ENCODE assay signal across 9 cellular contexts in the genomic region with DNA sequence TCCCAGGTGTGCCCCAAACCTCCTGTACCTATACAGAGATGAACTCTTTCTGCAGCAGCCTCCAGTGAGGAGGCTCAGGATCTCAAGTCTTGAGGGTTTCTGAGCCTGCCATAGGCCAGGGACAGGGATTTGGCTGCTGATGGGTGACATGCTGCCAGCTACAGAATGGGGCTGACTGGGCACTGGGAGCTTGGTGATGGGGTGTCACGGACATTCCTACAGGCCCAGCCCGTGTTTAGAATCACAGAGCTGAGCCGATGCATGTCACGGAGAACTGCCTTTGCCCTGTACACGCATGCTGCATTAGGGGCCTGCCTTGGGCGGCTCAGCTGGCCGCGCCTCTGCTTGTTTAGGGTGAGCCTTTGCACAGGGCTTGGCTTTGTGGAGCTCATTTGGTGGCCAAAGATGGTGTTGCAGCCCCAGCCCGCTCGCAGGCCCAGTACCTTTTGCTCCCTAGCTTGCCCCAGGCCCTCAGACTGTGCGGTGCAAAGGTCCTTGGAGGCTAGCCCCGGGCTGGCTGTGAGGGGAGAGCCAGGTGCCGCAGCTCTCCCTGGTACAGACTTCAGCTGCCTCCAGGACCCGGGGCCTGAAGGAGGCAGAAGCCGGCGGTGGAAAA.
DNase-seq lines count a peak whose midpoint lies in the region; ATAC-seq, FAIRE-seq and TF ChIP-seq lines count a peak whose summit lies in the region.
"Had no signal": no experiment of that assay in that cellular context is flagged by ENCODE, and none has a peak within 500 bp of the region (broad histone marks: within the 10 kb centered on the region; RNA-seq: fewer than 3 reads in every experiment).

No MANE protein-coding gene starts in this region.

- H3K4me1 ChIP-seq in HUES64 (ENCODE audit: insufficient read depth, low read length) (peaks cover 29% of the 10 kb centered on the region), K562 (replicated peaks in 1 of 2; ENCODE audit: control insufficient read depth in 2 of 2, insufficient read depth in 2 of 2, low read length in 2 of 2) (no peaks in the 10 kb centered on the region), kidney (ENCODE audit: control insufficient read depth in 1 of 2, insufficient read depth in 1 of 2, low read depth in 1 of 2, low read length in 2 of 2) (peaks cover 3 to 17% of the 10 kb centered on the region in 2 donors), stomach smooth muscle (ENCODE audit: control insufficient read depth, insufficient read depth, low read length) (peaks cover 60% of the 10 kb centered on the region)

- ATAC-seq in K562 (peak; percentile 42; the same call in 1 of the 3 replicates), HG03108 (IDR thresholded peaks at IDR 0.05; ENCODE audit: unreplicated experiment) (no peak)

- 35% methylated on average over 16 of the region's 16 CpGs for WGBS in HUES64
- 0% methylated on average over 8 of the region's 16 CpGs for WGBS in K562 (ENCODE audit: insufficient coverage, low coverage, missing lambda C conversion rate)

- H3K27ac ChIP-seq in HUES64 (ENCODE audit: low read depth, low read length) = peak overlapping the region; percentile 89
- no peak overlapping the region for H3K27ac ChIP-seq in K562 (ENCODE audit: extremely low read depth, low read depth, low read length)
- no peak overlapping the region for H3K27ac ChIP-seq in kidney (ENCODE audit: low read depth in 2 of 2, low read length in 2 of 2)
- peak overlapping the region; percentile 11 for H3K27ac ChIP-seq in stomach smooth muscle (ENCODE audit: low read length)

- H3K4me3 ChIP-seq in HUES64 (ENCODE audit: low read length) = peak overlapping the region; percentile 82
- no peak overlapping the region for H3K4me3 ChIP-seq in K562
- H3K4me3 ChIP-seq in kidney (ENCODE audit: low read length in 2 of 2) = no peak overlapping the region
- peak overlapping the region; percentile 46 to 67 for H3K4me3 ChIP-seq in stomach smooth muscle (ENCODE audit: low read length in 2 of 2)

- TF ChIP-seq CTCF in K562 (IDR thresholded peaks at IDR 0.05 in 2 of 3, conservative IDR thresholded peaks at IDR 0.05 in 1 of 3; ENCODE audit: insufficient read depth in 2 of 3, low read depth in 1 of 3, low read length in 3 of 3) (no peak), kidney (IDR thresholded peaks at IDR 0.05; ENCODE audit: borderline replicate concordance, extremely low read depth, insufficient read depth) (no peak)

- TF ChIP-seq POLR2A in K562 (conservative IDR thresholded peaks at IDR 0.05) = no peak

- no peaks in the 10 kb centered on the region; the same call in 1 of the 2 replicates for H4K20me1 ChIP-seq in K562 (replicated peaks; ENCODE audit: control insufficient read depth, insufficient read depth, low read length)

- POLR2A ChIA-PET in K562 (lab: Yijun Ruan, JAX) = no interaction called here

- H3K4me2 ChIP-seq in K562 (ENCODE audit: insufficient read depth, low read length) = no peak overlapping the region

- no peaks in the 10 kb centered on the region for H3K36me3 ChIP-seq in HUES64 (ENCODE audit: insufficient read depth, low read length)
- no peaks in the 10 kb centered on the region for H3K36me3 ChIP-seq in K562 (ENCODE audit: control insufficient read depth, insufficient read depth, low read length)
- H3K36me3 ChIP-seq in kidney (ENCODE audit: control insufficient read depth in 1 of 2, insufficient read depth in 2 of 2, low read length in 2 of 2) = no peaks in the 10 kb centered on the region
- peaks cover 0 to 4% of the 10 kb centered on the region in 2 donors for H3K36me3 ChIP-seq in stomach smooth muscle (ENCODE audit: control insufficient read depth in 2 of 2, insufficient read depth in 2 of 2, low read length in 2 of 2)

- H3K9me3 ChIP-seq in HUES64 (ENCODE audit: insufficient read depth, low read depth, low read length) = no peaks in the 10 kb centered on the region
- no peaks in the 10 kb centered on the region for H3K9me3 ChIP-seq in K562 (replicated peaks; ENCODE audit: control insufficient read depth, insufficient read depth, low read depth, low read length)
- H3K9me3 ChIP-seq in kidney (ENCODE audit: control insufficient read depth in 1 of 2, low read length in 2 of 2) = no peaks in the 10 kb centered on the region
- H3K9me3 ChIP-seq in stomach smooth muscle (ENCODE audit: control insufficient read depth in 2 of 2, low read length in 2 of 2) = no peaks in the 10 kb centered on the region

- intact Hi-C loops in K562 (cut with micrococcal nuclease) (no loop called here), kidney (cut with DNase I) (no loop called here)

- no TSS peak for BruUV-seq in K562 (replicated peaks; lab: Mats Ljungman, UMichigan)

- H3K9me1 ChIP-seq in K562 (ENCODE audit: control insufficient read depth, insufficient read depth, low read length) = no peaks in the 10 kb centered on the region

- FAIRE-seq in K562 (lab: Jason Lieb, UNC) = no peak
- no peak for FAIRE-seq in kidney (lab: Jason Lieb, UNC)

- H3K27me3 ChIP-seq in HUES64 (ENCODE audit: insufficient read depth, low read length) (peaks cover 13% of the 10 kb centered on the region), K562 (ENCODE audit: control insufficient read depth in 2 of 2, insufficient read depth in 2 of 2, low read length in 2 of 2) (peaks cover 2 to 43% of the 10 kb centered on the region in 2 experiments), stomach smooth muscle (ENCODE audit: control insufficient read depth in 1 of 2, insufficient read depth in 2 of 2, low read length in 2 of 2) (no peaks in the 10 kb centered on the region)

- TF ChIP-seq RAD21 in K562 (CRISPR knock-in tag; conservative IDR thresholded peaks at IDR 0.05 in 1 of 2, IDR thresholded peaks at IDR 0.05 in 1 of 2) = no peak

- H3K9ac ChIP-seq in HUES64 (ENCODE audit: low read depth, low read length) (peak overlapping the region; percentile 87), K562 (ENCODE audit: insufficient read depth in 1 of 2, low read depth in 2 of 2, low read length in 2 of 2) (no peak overlapping the region), kidney (ENCODE audit: low read length in 2 of 2) (no peak overlapping the region), stomach smooth muscle (ENCODE audit: low read length in 2 of 2) (peak overlapping the region; percentile 20 to 21)

- DNase-seq in K562 (ENCODE audit: extremely low read depth in 1 of 4, low spot score in 3 of 4) (no peak), kidney (peak; percentile 68), activated T-cell treated with anti-CD3 and anti-CD28 coated beads for 4 hours (no peak), occipital lobe (lab: John Stamatoyannopoulos, UW) (no peak)
- DNase-seq: activated gamma-delta T cell, T-cell had no signal

- in situ Hi-C loops in K562 (cut with MboI) = no loop called here

- no peak overlapping the region for H2AFZ ChIP-seq in K562 (ENCODE audit: low read depth, low read length)

- no peak for TF ChIP-seq EP300 in K562 (IDR thresholded peaks at IDR 0.05; ENCODE audit: low read length)

- no peaks in the 10 kb centered on the region for H3K79me2 ChIP-seq in K562 (ENCODE audit: control insufficient read depth, insufficient read depth, low read length)

- CTCF ChIA-PET in K562 (lab: Yijun Ruan, JAX; ENCODE audit: low intra/inter-chr PET ratio) = no interaction called here

TF ChIP-seq in K562, 482 proteins besides CTCF, POLR2A, EP300 and RAD21:
- TF ChIP-seq MEF2A (IDR thresholded peaks at IDR 0.05; ENCODE audit: control insufficient read depth, low read depth, low read length) (no peak), CCAR2 (IDR thresholded peaks at IDR 0.05; ENCODE audit: low read depth, low read length) (no peak), KLF6 (CRISPR knock-in tag; IDR thresholded peaks at IDR 0.05; ENCODE audit: borderline replicate concordance) (no peak), ZBTB49 (CRISPR knock-in tag; IDR thresholded peaks at IDR 0.05; ENCODE audit: borderline replicate concordance) (no peak), ZFP30 (CRISPR knock-in tag; IDR thresholded peaks at IDR 0.05; ENCODE audit: borderline replicate concordance) (no peak), CXXC5 (CRISPR knock-in tag; IDR thresholded peaks at IDR 0.05) (no peak), HDAC2 (IDR thresholded peaks at IDR 0.05) (no peak), FOXA1 (IDR thresholded peaks at IDR 0.05; ENCODE audit: borderline replicate concordance) (no peak), RBM25 (IDR thresholded peaks at IDR 0.05; ENCODE audit: low read depth, low read length, severe bottlenecking) (no peak)
TF ChIP-seq in K562: peak in this region for 0.

Comparison
In these comparisons a context has a peak if more than half of its experiments do, and no peak if none do; other contexts are left out.
1. H3K27ac ChIP-seq: peak in HUES64 (single experiment) and stomach smooth muscle (single experiment); none in K562 (single experiment) and kidney (0 of 2).
2. H3K4me3 ChIP-seq: peak in HUES64 (single experiment) and stomach smooth muscle (2 of 2); none in K562 (single experiment) and kidney (0 of 2).
3. H3K9ac ChIP-seq: peak in HUES64 (single experiment) and stomach smooth muscle (2 of 2); none in K562 (0 of 2) and kidney (0 of 2).